ENCODE assay signal across 1 cellular context in the genomic region with DNA sequence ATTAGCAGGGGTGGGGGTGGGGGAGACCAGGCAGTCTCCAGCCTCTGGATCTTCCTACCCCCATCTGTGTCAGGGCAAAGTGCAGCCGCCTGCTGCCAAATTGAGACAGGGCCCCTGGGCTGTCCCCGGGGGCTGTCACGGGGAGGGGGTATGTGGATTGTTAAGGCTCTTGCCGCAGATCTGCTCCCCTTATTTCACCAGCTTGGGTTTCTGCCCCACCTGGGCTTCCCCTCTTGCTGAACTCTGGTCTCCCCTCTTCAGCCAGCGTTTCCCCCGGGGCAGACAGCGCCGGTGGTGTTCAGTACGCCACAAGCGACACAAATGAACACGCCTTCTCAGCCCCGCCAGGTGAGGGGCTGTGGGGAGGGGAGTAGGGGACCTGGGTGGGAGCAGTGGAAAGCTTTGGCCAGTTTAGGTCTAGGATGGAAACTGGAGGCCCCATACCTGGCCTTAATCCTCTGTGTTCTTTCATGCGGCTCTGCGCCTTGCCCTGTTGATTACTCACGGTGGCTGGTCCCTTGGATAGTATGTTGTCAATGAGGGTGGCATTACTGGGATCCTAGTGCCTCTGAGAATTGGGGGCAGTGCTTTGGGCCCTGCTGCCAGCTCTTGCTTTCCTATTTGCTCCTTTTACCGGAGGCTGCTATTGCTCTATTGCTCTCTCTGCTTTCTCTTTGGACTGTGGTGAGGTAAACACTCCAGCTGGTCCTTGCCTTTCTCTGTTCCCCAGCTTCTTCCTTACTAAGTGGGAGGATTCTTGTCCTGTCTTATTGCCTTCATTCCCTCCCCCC.
TF ChIP-seq lines count a peak whose summit lies in the region.

No MANE protein-coding gene starts in this region.

TF ChIP-seq in GM23338, 12 proteins besides CTCF, POLR2A, EP300 and RAD21 (continued from another document):
- TF ChIP-seq, protein P1, sequence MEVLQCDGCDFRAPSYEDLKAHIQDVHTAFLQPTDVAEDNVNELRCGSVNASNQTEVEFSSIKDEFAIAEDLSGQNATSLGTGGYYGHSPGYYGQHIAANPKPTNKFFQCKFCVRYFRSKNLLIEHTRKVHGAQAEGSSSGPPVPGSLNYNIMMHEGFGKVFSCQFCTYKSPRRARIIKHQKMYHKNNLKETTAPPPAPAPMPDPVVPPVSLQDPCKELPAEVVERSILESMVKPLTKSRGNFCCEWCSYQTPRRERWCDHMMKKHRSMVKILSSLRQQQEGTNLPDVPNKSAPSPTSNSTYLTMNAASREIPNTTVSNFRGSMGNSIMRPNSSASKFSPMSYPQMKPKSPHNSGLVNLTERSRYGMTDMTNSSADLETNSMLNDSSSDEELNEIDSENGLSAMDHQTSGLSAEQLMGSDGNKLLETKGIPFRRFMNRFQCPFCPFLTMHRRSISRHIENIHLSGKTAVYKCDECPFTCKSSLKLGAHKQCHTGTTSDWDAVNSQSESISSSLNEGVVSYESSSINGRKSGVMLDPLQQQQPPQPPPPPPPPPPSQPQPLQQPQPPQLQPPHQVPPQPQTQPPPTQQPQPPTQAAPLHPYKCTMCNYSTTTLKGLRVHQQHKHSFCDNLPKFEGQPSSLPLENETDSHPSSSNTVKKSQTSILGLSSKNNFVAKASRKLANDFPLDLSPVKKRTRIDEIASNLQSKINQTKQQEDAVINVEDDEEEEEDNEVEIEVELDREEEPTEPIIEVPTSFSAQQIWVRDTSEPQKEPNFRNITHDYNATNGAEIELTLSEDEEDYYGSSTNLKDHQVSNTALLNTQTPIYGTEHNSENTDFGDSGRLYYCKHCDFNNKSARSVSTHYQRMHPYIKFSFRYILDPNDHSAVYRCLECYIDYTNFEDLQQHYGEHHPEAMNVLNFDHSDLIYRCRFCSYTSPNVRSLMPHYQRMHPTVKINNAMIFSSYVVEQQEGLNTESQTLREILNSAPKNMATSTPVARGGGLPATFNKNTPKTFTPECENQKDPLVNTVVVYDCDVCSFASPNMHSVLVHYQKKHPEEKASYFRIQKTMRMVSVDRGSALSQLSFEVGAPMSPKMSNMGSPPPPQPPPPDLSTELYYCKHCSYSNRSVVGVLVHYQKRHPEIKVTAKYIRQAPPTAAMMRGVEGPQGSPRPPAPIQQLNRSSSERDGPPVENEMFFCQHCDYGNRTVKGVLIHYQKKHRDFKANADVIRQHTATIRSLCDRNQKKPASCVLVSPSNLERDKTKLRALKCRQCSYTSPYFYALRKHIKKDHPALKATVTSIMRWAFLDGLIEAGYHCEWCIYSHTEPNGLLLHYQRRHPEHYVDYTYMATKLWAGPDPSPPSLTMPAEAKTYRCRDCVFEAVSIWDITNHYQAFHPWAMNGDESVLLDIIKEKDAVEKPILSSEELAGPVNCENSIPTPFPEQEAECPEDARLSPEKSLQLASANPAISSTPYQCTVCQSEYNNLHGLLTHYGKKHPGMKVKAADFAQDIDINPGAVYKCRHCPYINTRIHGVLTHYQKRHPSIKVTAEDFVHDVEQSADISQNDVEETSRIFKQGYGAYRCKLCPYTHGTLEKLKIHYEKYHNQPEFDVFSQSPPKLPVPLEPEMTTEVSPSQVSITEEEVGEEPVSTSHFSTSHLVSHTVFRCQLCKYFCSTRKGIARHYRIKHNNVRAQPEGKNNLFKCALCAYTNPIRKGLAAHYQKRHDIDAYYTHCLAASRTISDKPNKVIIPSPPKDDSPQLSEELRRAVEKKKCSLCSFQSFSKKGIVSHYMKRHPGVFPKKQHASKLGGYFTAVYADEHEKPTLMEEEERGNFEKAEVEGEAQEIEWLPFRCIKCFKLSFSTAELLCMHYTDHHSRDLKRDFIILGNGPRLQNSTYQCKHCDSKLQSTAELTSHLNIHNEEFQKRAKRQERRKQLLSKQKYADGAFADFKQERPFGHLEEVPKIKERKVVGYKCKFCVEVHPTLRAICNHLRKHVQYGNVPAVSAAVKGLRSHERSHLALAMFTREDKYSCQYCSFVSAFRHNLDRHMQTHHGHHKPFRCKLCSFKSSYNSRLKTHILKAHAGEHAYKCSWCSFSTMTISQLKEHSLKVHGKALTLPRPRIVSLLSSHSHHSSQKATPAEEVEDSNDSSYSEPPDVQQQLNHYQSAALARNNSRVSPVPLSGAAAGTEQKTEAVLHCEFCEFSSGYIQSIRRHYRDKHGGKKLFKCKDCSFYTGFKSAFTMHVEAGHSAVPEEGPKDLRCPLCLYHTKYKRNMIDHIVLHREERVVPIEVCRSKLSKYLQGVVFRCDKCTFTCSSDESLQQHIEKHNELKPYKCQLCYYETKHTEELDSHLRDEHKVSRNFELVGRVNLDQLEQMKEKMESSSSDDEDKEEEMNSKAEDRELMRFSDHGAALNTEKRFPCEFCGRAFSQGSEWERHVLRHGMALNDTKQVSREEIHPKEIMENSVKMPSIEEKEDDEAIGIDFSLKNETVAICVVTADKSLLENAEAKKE (CRISPR knock-in tag; IDR thresholded peaks at IDR 0.05), result no peak
- TF ChIP-seq NANOG (IDR thresholded peaks at IDR 0.05; ENCODE audit: borderline replicate concordance) (no peak), EZH2 (IDR thresholded peaks at IDR 0.05; ENCODE audit: low read depth, unreplicated experiment) (no peak), POLR2AphosphoS5 (IDR thresholded peaks at IDR 0.05; ENCODE audit: low read depth) (no peak), JUNB (IDR thresholded peaks at IDR 0.05; ENCODE audit: unreplicated experiment) (no peak), EZH2phosphoT487 (IDR thresholded peaks at IDR 0.05; ENCODE audit: unreplicated experiment) (no peak), STAT1 (IDR thresholded peaks at IDR 0.05; ENCODE audit: unreplicated experiment) (no peak)
- TF ChIP-seq, protein P2, sequence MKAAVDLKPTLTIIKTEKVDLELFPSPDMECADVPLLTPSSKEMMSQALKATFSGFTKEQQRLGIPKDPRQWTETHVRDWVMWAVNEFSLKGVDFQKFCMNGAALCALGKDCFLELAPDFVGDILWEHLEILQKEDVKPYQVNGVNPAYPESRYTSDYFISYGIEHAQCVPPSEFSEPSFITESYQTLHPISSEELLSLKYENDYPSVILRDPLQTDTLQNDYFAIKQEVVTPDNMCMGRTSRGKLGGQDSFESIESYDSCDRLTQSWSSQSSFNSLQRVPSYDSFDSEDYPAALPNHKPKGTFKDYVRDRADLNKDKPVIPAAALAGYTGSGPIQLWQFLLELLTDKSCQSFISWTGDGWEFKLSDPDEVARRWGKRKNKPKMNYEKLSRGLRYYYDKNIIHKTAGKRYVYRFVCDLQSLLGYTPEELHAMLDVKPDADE (IDR thresholded peaks at IDR 0.05), result no peak
- TF ChIP-seq, protein P3, sequence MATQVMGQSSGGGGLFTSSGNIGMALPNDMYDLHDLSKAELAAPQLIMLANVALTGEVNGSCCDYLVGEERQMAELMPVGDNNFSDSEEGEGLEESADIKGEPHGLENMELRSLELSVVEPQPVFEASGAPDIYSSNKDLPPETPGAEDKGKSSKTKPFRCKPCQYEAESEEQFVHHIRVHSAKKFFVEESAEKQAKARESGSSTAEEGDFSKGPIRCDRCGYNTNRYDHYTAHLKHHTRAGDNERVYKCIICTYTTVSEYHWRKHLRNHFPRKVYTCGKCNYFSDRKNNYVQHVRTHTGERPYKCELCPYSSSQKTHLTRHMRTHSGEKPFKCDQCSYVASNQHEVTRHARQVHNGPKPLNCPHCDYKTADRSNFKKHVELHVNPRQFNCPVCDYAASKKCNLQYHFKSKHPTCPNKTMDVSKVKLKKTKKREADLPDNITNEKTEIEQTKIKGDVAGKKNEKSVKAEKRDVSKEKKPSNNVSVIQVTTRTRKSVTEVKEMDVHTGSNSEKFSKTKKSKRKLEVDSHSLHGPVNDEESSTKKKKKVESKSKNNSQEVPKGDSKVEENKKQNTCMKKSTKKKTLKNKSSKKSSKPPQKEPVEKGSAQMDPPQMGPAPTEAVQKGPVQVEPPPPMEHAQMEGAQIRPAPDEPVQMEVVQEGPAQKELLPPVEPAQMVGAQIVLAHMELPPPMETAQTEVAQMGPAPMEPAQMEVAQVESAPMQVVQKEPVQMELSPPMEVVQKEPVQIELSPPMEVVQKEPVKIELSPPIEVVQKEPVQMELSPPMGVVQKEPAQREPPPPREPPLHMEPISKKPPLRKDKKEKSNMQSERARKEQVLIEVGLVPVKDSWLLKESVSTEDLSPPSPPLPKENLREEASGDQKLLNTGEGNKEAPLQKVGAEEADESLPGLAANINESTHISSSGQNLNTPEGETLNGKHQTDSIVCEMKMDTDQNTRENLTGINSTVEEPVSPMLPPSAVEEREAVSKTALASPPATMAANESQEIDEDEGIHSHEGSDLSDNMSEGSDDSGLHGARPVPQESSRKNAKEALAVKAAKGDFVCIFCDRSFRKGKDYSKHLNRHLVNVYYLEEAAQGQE (IDR thresholded peaks at IDR 0.05; ENCODE audit: unreplicated experiment), result no peak
TF ChIP-seq in GM23338: peak in this region for 0.
